Comparison of ENCODE assay signal across 1 cellular context in genomic region chr17:27544350-27545131, GRCh38.
TF ChIP-seq lines count a peak whose summit lies in the region.

No MANE protein-coding gene starts in this region.

TF ChIP-seq in GM12878, 131 proteins besides CTCF, POLR2A, EP300 and RAD21 (continued from another document and continues in another):
- TF ChIP-seq USF1 (IDR thresholded peaks at IDR 0.05; ENCODE audit: borderline replicate concordance, extremely low read length, insufficient read depth, low read depth, low read length) (no peak), E2F8 (IDR thresholded peaks at IDR 0.05; ENCODE audit: low read depth, partially characterized antibody) (peak; percentile 25), RELA (IDR thresholded peaks at IDR 0.05; ENCODE audit: borderline replicate concordance, partially characterized antibody) (peak; percentile 79), MXI1 (IDR thresholded peaks at IDR 0.05; ENCODE audit: low read depth, low read length) (peak; percentile 9; the same call in 1 of the 2 replicates), FOS (IDR thresholded peaks at IDR 0.05; ENCODE audit: borderline replicate concordance, extremely low read depth, insufficient read length) (no peak), PKNOX1 (IDR thresholded peaks at IDR 0.05) (no peak), HCFC1 (IDR thresholded peaks at IDR 0.05; ENCODE audit: low read length) (no peak), NFIC (IDR thresholded peaks at IDR 0.05; ENCODE audit: low read depth, low read length) (peak; percentile 98), EGR1 (IDR thresholded peaks at IDR 0.05; ENCODE audit: borderline replicate concordance in 1 of 2, low read depth in 2 of 2, low read length in 2 of 2) (0 out of 3 replicates have a peak, but pooled peaks of 1 of the 2 experiments have one; percentile 29), BHLHE40 (IDR thresholded peaks at IDR 0.05; ENCODE audit: borderline replicate concordance in 1 of 2, low read depth in 2 of 2, low read length in 1 of 2) (peak; percentile 76 to 79; a peak in 3 of 4 replicates), MTA2 (IDR thresholded peaks at IDR 0.05; ENCODE audit: low read depth) (peak; percentile 93), MEF2A (IDR thresholded peaks at IDR 0.05; ENCODE audit: insufficient read depth, low read depth, low read length) (peak; percentile 85), CREM (IDR thresholded peaks at IDR 0.05; ENCODE audit: low read depth) (peak; percentile 88), ZNF592 (IDR thresholded peaks at IDR 0.05) (0 out of 2 replicates have a peak, but pooled peaks have one; percentile 31), RCOR1 (conservative IDR thresholded peaks at IDR 0.05; ENCODE audit: low read depth, low read length) (no peak), ATF7 (IDR thresholded peaks at IDR 0.05; ENCODE audit: low read depth) (peak; percentile 92), IKZF2 (IDR thresholded peaks at IDR 0.05) (peak; percentile 99), SREBF1 (IDR thresholded peaks at IDR 0.05; ENCODE audit: low read length) (no peak), CBX5 (IDR thresholded peaks at IDR 0.05; ENCODE audit: low read depth) (peak; percentile 84), SP1 (IDR thresholded peaks at IDR 0.05; ENCODE audit: low read depth, low read length) (peak; percentile 56), SUZ12 (IDR thresholded peaks at IDR 0.05; ENCODE audit: unreplicated experiment) (no peak), RUNX3 (IDR thresholded peaks at IDR 0.05; ENCODE audit: low read length) (peak; percentile 100), ZBTB40 (IDR thresholded peaks at IDR 0.05; ENCODE audit: borderline replicate concordance) (no peak), NBN (IDR thresholded peaks at IDR 0.05) (peak; percentile 93), MTA3 (IDR thresholded peaks at IDR 0.05; ENCODE audit: borderline replicate concordance, low read length) (peak; percentile 98), NKRF (conservative IDR thresholded peaks at IDR 0.05) (no peak), BCL3 (IDR thresholded peaks at IDR 0.05; ENCODE audit: borderline replicate concordance, insufficient read depth, low read depth, low read length, poor library complexity, severe bottlenecking) (peak; percentile 84), ZNF687 (IDR thresholded peaks at IDR 0.05) (0 out of 2 replicates have a peak, but pooled peaks have one; percentile 12), CBFB (IDR thresholded peaks at IDR 0.05; ENCODE audit: low read depth) (peak; percentile 100), IKZF1 (conservative IDR thresholded peaks at IDR 0.05) (peak; percentile 99), ZSCAN29 (IDR thresholded peaks at IDR 0.05) (0 out of 2 replicates have a peak, but pooled peaks have one; percentile 51)
